Comparison of ENCODE assay signal across 27 cellular contexts in the genomic region with DNA sequence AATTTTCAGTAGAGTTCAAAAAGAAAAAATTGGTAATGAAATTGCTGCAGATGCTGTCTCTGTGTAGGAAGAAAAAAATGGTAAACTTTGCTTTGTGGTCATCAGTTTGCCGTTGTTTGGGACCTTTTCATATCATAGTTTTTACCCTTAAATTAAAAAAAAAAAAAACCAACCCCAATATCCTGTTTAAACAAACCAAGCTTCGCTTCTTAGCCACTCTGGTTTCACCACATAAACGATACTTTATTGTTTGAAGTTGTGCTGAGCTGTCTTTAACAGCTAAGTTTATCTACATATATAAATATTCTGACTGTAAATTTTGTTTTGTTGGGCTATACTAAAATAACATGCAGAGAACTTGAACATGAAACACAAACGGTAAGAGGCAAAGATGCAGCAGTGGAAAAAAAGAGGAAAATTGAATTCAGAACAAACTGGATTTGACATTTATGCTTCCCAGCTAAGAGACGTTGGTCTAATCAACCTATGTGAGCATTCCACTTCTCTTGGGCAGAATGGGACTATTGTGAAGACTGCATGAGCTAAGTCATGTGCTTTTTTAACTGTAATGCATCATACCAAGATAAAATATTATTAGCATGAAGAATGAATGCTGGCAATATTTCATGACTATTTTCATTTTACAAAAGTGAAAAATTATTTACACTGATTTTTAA. TPM values are rescaled to one million over a fixed set of nuclear protein-coding genes. Genes with fewer than 3 reads are reported as not detected.
A peak's percentile ranks its signal among the peaks of the same experiment; 100 is the strongest.
DNase-seq lines count a peak whose midpoint lies in the region; ATAC-seq, FAIRE-seq and TF ChIP-seq lines count a peak whose summit lies in the region.
"Had no signal": no experiment of that assay in that cellular context is flagged by ENCODE, and none has a peak within 500 bp of the region (broad histone marks: within the 10 kb centered on the region; RNA-seq: fewer than 3 reads in every experiment).

No MANE protein-coding gene starts in this region.

- TF ChIP-seq CTCF in PC-3 (conservative IDR thresholded peaks at IDR 0.05; ENCODE audit: low read depth, low read length) = no peak
- no peak for TF ChIP-seq CTCF in chondrocyte (IDR thresholded peaks at IDR 0.05)

- no peaks in the 10 kb centered on the region for H4K20me1 ChIP-seq in PC-3 (ENCODE audit: low read length)

- H3K4me3 Mint-ChIP-seq in activated CD4-positive, alpha-beta T cell treated with anti-CD3 and anti-CD28 coated beads for 36 hours = no peak overlapping the region
- H3K4me3 Mint-ChIP-seq in effector memory CD8-positive, alpha-beta T cell = peak overlapping the region in 1 of 2 donors; percentile 64
- H3K4me3 Mint-ChIP-seq in chondrocyte (ENCODE audit: unreplicated experiment) = no peak overlapping the region
- H3K4me3 Mint-ChIP-seq: H9, nephron progenitor cell had no signal

- no peaks in the 10 kb centered on the region for H3K9me2 ChIP-seq in PC-3 (replicated peaks; ENCODE audit: low read length)

- H3K4me2 ChIP-seq in PC-3 (ENCODE audit: low read length) = no peak overlapping the region

- H3F3A ChIP-seq in PC-3 (ENCODE audit: low read length, unreplicated experiment) = no peaks in the 10 kb centered on the region

- H3K36me3 ChIP-seq in PC-3 (ENCODE audit: low read depth, low read length) = no peaks in the 10 kb centered on the region
- no peaks in the 10 kb centered on the region for H3K36me3 ChIP-seq in small intestine (ENCODE audit: control insufficient read depth in 2 of 2, insufficient read depth in 2 of 2, low read length in 2 of 2)
- H3K36me3 ChIP-seq: gastrocnemius medialis, transverse colon had no signal

- no peaks in the 10 kb centered on the region for H3K9me3 Mint-ChIP-seq in activated CD4-positive, alpha-beta T cell treated with anti-CD3 and anti-CD28 coated beads for 36 hours (ENCODE audit: low read depth)
- no peaks in the 10 kb centered on the region for H3K9me3 Mint-ChIP-seq in effector memory CD8-positive, alpha-beta T cell
- no peaks in the 10 kb centered on the region for H3K9me3 Mint-ChIP-seq in chondrocyte (ENCODE audit: low read depth)
- H3K9me3 Mint-ChIP-seq: H9, nephron progenitor cell had no signal

- H2AFZ ChIP-seq in PC-3 (ENCODE audit: low read length) = no peak overlapping the region

- WGBS in small intestine, 3 donors = 47 to 59% (median 47%) methylated on average over 5 of the region's 5 CpGs

- no peak for FAIRE-seq in small intestine (lab: Jason Lieb, UNC)
- FAIRE-seq in frontal cortex (lab: Jason Lieb, UNC) = no peak
- FAIRE-seq: RCC 7860 had no signal

- intact Hi-C loops in activated CD4-positive, alpha-beta T cell treated with anti-CD3 and anti-CD28 coated beads for 36 hours (cut with DNase I, micrococcal nuclease) = no loop called here
- intact Hi-C loops in PC-3 (cut with micrococcal nuclease) = no loop called here

- H3K27me3 ChIP-seq in PC-3 (ENCODE audit: low read length) (no peaks in the 10 kb centered on the region), small intestine (ENCODE audit: control insufficient read depth in 2 of 2, insufficient read depth in 2 of 2, low read length in 2 of 2) (no peaks in the 10 kb centered on the region)
- H3K27me3 ChIP-seq: body of pancreas, gastrocnemius medialis, transverse colon had no signal

- H3K27ac ChIP-seq in PC-3 (ENCODE audit: low read length) = no peak overlapping the region
- no peak overlapping the region for H3K27ac ChIP-seq in small intestine (ENCODE audit: low read depth in 1 of 2, low read length in 1 of 2)
- H3K27ac ChIP-seq: body of pancreas, gastrocnemius medialis, transverse colon, VCaP had no signal

- BruUV-seq in PC-3 (replicated peaks; lab: Mats Ljungman, UMichigan) = no TSS peak

- H3K27me3 Mint-ChIP-seq in activated CD4-positive, alpha-beta T cell treated with anti-CD3 and anti-CD28 coated beads for 36 hours = no peaks in the 10 kb centered on the region
- no peaks in the 10 kb centered on the region for H3K27me3 Mint-ChIP-seq in effector memory CD8-positive, alpha-beta T cell
- H3K27me3 Mint-ChIP-seq in chondrocyte (ENCODE audit: low read depth) = no peaks in the 10 kb centered on the region

- POLR2A ChIA-PET in activated CD4-positive, alpha-beta T cell treated with anti-CD3 and anti-CD28 coated beads for 36 hours (lab: Charles Lee) = interaction anchor here (0.6 to 0.8 kb wide), 2 partner anchors 15 to 73 kb away, joined by 3 read pairs; a partner anchor contains a TSS
- POLR2A ChIA-PET in PC-3 (lab: Charles Lee; ENCODE audit: unreplicated experiment) = interaction anchor here (0.6 kb wide), 1 partner anchor 41 kb away, joined by 3 read pairs; no protein-coding TSS in a partner anchor

- no peaks in the 10 kb centered on the region for H3K36me3 Mint-ChIP-seq in activated CD4-positive, alpha-beta T cell treated with anti-CD3 and anti-CD28 coated beads for 36 hours (ENCODE audit: low read depth)
- H3K36me3 Mint-ChIP-seq in effector memory CD8-positive, alpha-beta T cell (ENCODE audit: insufficient read depth) = no peaks in the 10 kb centered on the region
- no peaks in the 10 kb centered on the region for H3K36me3 Mint-ChIP-seq in chondrocyte (ENCODE audit: low read depth)

- no peak overlapping the region for H3K27ac Mint-ChIP-seq in activated CD4-positive, alpha-beta T cell treated with anti-CD3 and anti-CD28 coated beads for 36 hours
- H3K27ac Mint-ChIP-seq in effector memory CD8-positive, alpha-beta T cell = no peak overlapping the region
- H3K27ac Mint-ChIP-seq in chondrocyte (ENCODE audit: unreplicated experiment) = no peak overlapping the region
- H3K27ac Mint-ChIP-seq: H9, nephron progenitor cell had no signal

- H3K4me3 ChIP-seq in PC-3 (ENCODE audit: low read length) = no peak overlapping the region
- H3K4me3 ChIP-seq in small intestine (ENCODE audit: low read depth in 1 of 2, low read length in 2 of 2) = no peak overlapping the region
- H3K4me3 ChIP-seq: body of pancreas, gastrocnemius medialis, transverse colon had no signal

- ATAC-seq in activated CD4-positive, alpha-beta T cell treated with anti-CD3 and anti-CD28 coated beads for 36 hours = peak; percentile 23
- peak; percentile 29; the same call in 1 of the 2 replicates for ATAC-seq in PC-3
- ATAC-seq in effector memory CD8-positive, alpha-beta T cell (replicated peaks) = peak; percentile 91
- ATAC-seq: body of pancreas, gastrocnemius medialis, left ventricle myocardium superior had no signal

- peaks cover 16% of the 10 kb centered on the region for H3K4me1 Mint-ChIP-seq in activated CD4-positive, alpha-beta T cell treated with anti-CD3 and anti-CD28 coated beads for 36 hours
- H3K4me1 Mint-ChIP-seq in effector memory CD8-positive, alpha-beta T cell (ENCODE audit: low read depth in 2 of 2) = peaks cover 6 to 10% of the 10 kb centered on the region in 2 donors
- peaks cover 14% of the 10 kb centered on the region for H3K4me1 Mint-ChIP-seq in chondrocyte (ENCODE audit: low read depth)
- H3K4me1 Mint-ChIP-seq: nephron progenitor cell had no signal

- DNase-seq in activated CD4-positive, alpha-beta T cell treated with anti-CD3 and anti-CD28 coated beads for 36 hours = no peak
- DNase-seq in activated CD4-positive, alpha-beta T cell treated with anti-CD3 and anti-CD28 coated beads, Interleukin-2, amount 50 U/mL, for 4 hours = no peak
- no peak for DNase-seq in PC-3
- DNase-seq in effector memory CD8-positive, alpha-beta T cell = no peak
- DNase-seq in small intestine = peak; percentile 11
- DNase-seq in HCEC 1CT = no peak
- no peak for DNase-seq in chondrocyte (ENCODE audit: low spot score)
- DNase-seq in frontal cortex (ENCODE audit: low spot score in 2 of 2) = no peak
- DNase-seq: 8988T; activated effector memory CD4-positive, alpha-beta T cell treated with Interleukin-2 at 50 U/mL for 16 hours; body of pancreas; DMS53; effector CD4-positive, alpha-beta T cell; erythroblast; gastrocnemius medialis; GF-D8; H9; hippocampal formation; left ventricle myocardium superior; midbrain; NCI-H1694; NCI-H2171; NCI-H524 treated with DMSO at 0.1 percent for 48 hours; nephron progenitor cell; transverse colon had no signal

- no peak overlapping the region for H3K9ac ChIP-seq in PC-3 (ENCODE audit: low read length)

- peaks cover 12% of the 10 kb centered on the region for H3K4me1 ChIP-seq in PC-3 (ENCODE audit: insufficient read depth, low read length)
- H3K4me1 ChIP-seq in small intestine (ENCODE audit: control insufficient read depth in 2 of 2, insufficient read depth in 1 of 2, low read depth in 1 of 2, low read length in 1 of 2) = no peaks in the 10 kb centered on the region
- H3K4me1 ChIP-seq: body of pancreas, gastrocnemius medialis, transverse colon had no signal

- no peaks in the 10 kb centered on the region for H3K9me3 ChIP-seq in PC-3 (ENCODE audit: low read length)
- no peaks in the 10 kb centered on the region for H3K9me3 ChIP-seq in small intestine (ENCODE audit: control insufficient read depth, low read depth)
- H3K9me3 ChIP-seq: body of pancreas, gastrocnemius medialis, transverse colon had no signal

- CTCF ChIA-PET in activated CD4-positive, alpha-beta T cell treated with anti-CD3 and anti-CD28 coated beads for 36 hours (lab: Charles Lee) = no interaction called here
- CTCF ChIA-PET in PC-3 (lab: Charles Lee) = no interaction called here

- no peaks in the 10 kb centered on the region for H3K79me2 ChIP-seq in PC-3 (ENCODE audit: low read length)

RNA-seq across cellular contexts. Expression of a gene that starts 15.7 kb away (rescaled TPM):
- 100 to 1,000 TPM; 376 to 809 TPM for total RNA-seq in activated CD4-positive, alpha-beta T cell treated with anti-CD3 and anti-CD28 coated beads for 36 hours
- total RNA-seq in PC-3 (2014; rRNA removed) = 384 and 433 TPM in 2 replicates
- polyA plus RNA-seq in small intestine = 100 to 1,000 TPM; 167 to 627 (median 189) TPM
- total RNA-seq in chondrocyte = 157 to 209 TPM (median 198 TPM) in 3 replicates
- 119 TPM for total RNA-seq in frontal cortex

RNA-seq across cellular contexts. Expression of a gene that starts 19.4 kb away (rescaled TPM):
- 10 to 100 TPM; 29.9 to 46.2 TPM for total RNA-seq in activated CD4-positive, alpha-beta T cell treated with anti-CD3 and anti-CD28 coated beads for 36 hours
- total RNA-seq in PC-3 (2014; rRNA removed) = 8.8 and 18.9 TPM in 2 replicates
- polyA plus RNA-seq in small intestine = 10 to 100 TPM in 1 of 3 donors, 1 to 10 TPM in 2; 8.6 to 11.2 (median 8.7) TPM
- total RNA-seq in chondrocyte = 57.6 to 59.9 TPM (median 57.9 TPM) in 3 replicates
- total RNA-seq in frontal cortex = 97.4 TPM

Comparison
In these comparisons a context has a peak if more than half of its experiments do, and no peak if none do; other contexts are left out.
1. ATAC-seq: peak in every context shown above with its lines; median percentile 91 in effector memory CD8-positive, alpha-beta T cell; 29 in PC-3; 23 in activated CD4-positive, alpha-beta T cell treated with anti-CD3 and anti-CD28 coated beads for 36 hours.